ENCODE assay signal across 8 cellular contexts in genomic region chr15:73564255-73564654, GRCh38.
DNase-seq lines count a peak whose midpoint lies in the region; ATAC-seq and TF ChIP-seq lines count a peak whose summit lies in the region.

No MANE protein-coding gene starts in this region.

- no peaks in the 10 kb centered on the region for H3K27me3 Mint-ChIP-seq in T-cell

- peaks cover 3% of the 10 kb centered on the region; the same call in 1 of the 2 replicates for H3K79me2 ChIP-seq in SK-N-SH (ENCODE audit: insufficient read depth)
- H3K79me2 ChIP-seq in fibroblast of lung (ENCODE audit: control insufficient read depth, insufficient read depth, low read length): no peaks in the 10 kb centered on the region

- peak; percentile 10 for TF ChIP-seq CTCF in cardiac muscle cell (IDR thresholded peaks at IDR 0.05; ENCODE audit: low read depth, low read length)
- TF ChIP-seq CTCF in right atrium auricular region (IDR thresholded peaks at IDR 0.05): no peak
- peak; percentile 38; the same call in 1 of the 2 replicates for TF ChIP-seq CTCF in SK-N-SH (IDR thresholded peaks at IDR 0.05)
- TF ChIP-seq CTCF in fibroblast of lung (conservative IDR thresholded peaks at IDR 0.05 in 1 of 2, IDR thresholded peaks at IDR 0.05 in 1 of 2; ENCODE audit: low read depth in 1 of 2, low read length in 2 of 2): peak; percentile 13 to 16
- TF ChIP-seq CTCF in spleen (IDR thresholded peaks at IDR 0.05 in 8 of 11, conservative IDR thresholded peaks at IDR 0.05 in 3 of 11): no peak

- H4K20me1 ChIP-seq in SK-N-SH (ENCODE audit: insufficient read depth) (peaks cover 18% of the 10 kb centered on the region), fibroblast of lung (ENCODE audit: control insufficient read depth, extremely low read depth, insufficient read depth, low read length) (no peaks in the 10 kb centered on the region)

- no peaks in the 10 kb centered on the region for H3K27me3 ChIP-seq in cardiac muscle cell
- H3K27me3 ChIP-seq in right atrium auricular region: no peaks in the 10 kb centered on the region
- H3K27me3 ChIP-seq in SK-N-SH (ENCODE audit: insufficient read depth): no peaks in the 10 kb centered on the region
- H3K27me3 ChIP-seq in fibroblast of lung (ENCODE audit: control insufficient read depth, insufficient read depth, low read length): no peaks in the 10 kb centered on the region
- H3K27me3 ChIP-seq in spleen (replicated peaks in 1 of 7): no peaks in the 10 kb centered on the region

- no peaks in the 10 kb centered on the region for H3K9me2 ChIP-seq in SK-N-SH

- CTCF ChIA-PET in SK-N-SH (lab: Yijun Ruan, JAX) (interaction anchor here (1.5 to 6.8 kb wide), 3 partner anchors 70 to 141 kb away, joined by 10 to 145 read pairs (median 96); partner anchors contain the start of gene NPTN), T-cell (lab: Charles Lee) (no interaction called here)

- H3K27ac ChIP-seq in cardiac muscle cell (peak overlapping the region; percentile 59), right atrium auricular region (no peak overlapping the region), SK-N-SH (ENCODE audit: low read depth in 2 of 2, low read length in 1 of 2) (no peak overlapping the region), fibroblast of lung (ENCODE audit: insufficient read depth, low read length) (no peak overlapping the region), spleen (peak overlapping the region in 1 of 8 donors; percentile 10)

- WGBS in SK-N-SH (ENCODE audit: low lambda C conversion rate): 62% methylated on average over 6 of the region's 6 CpGs
- 40 to 45% (median 42%) methylated on average over 6 of the region's 6 CpGs for WGBS in spleen, 5 donors

- TF ChIP-seq POLR2A in spleen (IDR thresholded peaks at IDR 0.05): no peak

- H3F3A ChIP-seq in SK-N-SH (replicated peaks; ENCODE audit: insufficient read depth): peaks cover 3% of the 10 kb centered on the region

- H3K9me3 ChIP-seq in cardiac muscle cell (ENCODE audit: low read depth) (no peaks in the 10 kb centered on the region), right atrium auricular region (no peaks in the 10 kb centered on the region), SK-N-SH (no peaks in the 10 kb centered on the region), fibroblast of lung (ENCODE audit: control insufficient read depth, insufficient read depth, low read depth, low read length) (no peaks in the 10 kb centered on the region), spleen (no peaks in the 10 kb centered on the region)

- no peak overlapping the region for H3K4me2 ChIP-seq in SK-N-SH
- H3K4me2 ChIP-seq in fibroblast of lung (ENCODE audit: extremely low read depth, insufficient read depth, low read length): no peak overlapping the region

- H2AFZ ChIP-seq in SK-N-SH (ENCODE audit: low read depth) (no peak overlapping the region), fibroblast of lung (ENCODE audit: low read length) (no peak overlapping the region)

- H3K4me1 ChIP-seq in cardiac muscle cell (ENCODE audit: low read depth) (no peaks in the 10 kb centered on the region), right atrium auricular region (peaks cover 0 to 12% of the 10 kb centered on the region in 2 donors), SK-N-SH (ENCODE audit: control insufficient read depth in 1 of 2, insufficient read depth in 2 of 2, low read depth in 1 of 2, low read length in 1 of 2) (peaks cover 0 to 4% of the 10 kb centered on the region in 2 experiments; a peak in 2 of 4 replicates), fibroblast of lung (ENCODE audit: control insufficient read depth, extremely low read depth, insufficient read depth, low read length) (no peaks in the 10 kb centered on the region), spleen (peaks cover 0 to 24% (median 3%) of the 10 kb centered on the region in 6 donors)

- intact Hi-C loops in spleen (cut with DNase I; ENCODE audit: low total_unique reads): loop anchor here (5.0 kb wide), 1 partner anchor 73 kb away; no protein-coding TSS in a partner anchor

- no peak for TF ChIP-seq EP300 in SK-N-SH (IDR thresholded peaks at IDR 0.05; ENCODE audit: borderline replicate concordance in 1 of 2, low read depth in 1 of 2, low read length in 1 of 2)

- ATAC-seq in T-cell (replicated peaks in 1 of 4) (no peak), GM18868 (IDR thresholded peaks at IDR 0.05; ENCODE audit: unreplicated experiment) (no peak)

- H3K9ac ChIP-seq in SK-N-SH (no peak overlapping the region), fibroblast of lung (ENCODE audit: insufficient read depth, low read length) (no peak overlapping the region)

- peaks cover 68% of the 10 kb centered on the region for H3K36me3 Mint-ChIP-seq in T-cell

- POLR2A ChIA-PET in SK-N-SH (lab: Yijun Ruan, JAX): no interaction called here
- POLR2A ChIA-PET in T-cell (lab: Charles Lee): no interaction called here

- H3K4me1 Mint-ChIP-seq in T-cell: no peaks in the 10 kb centered on the region

- no peak for TF ChIP-seq RAD21 in SK-N-SH (IDR thresholded peaks at IDR 0.05; ENCODE audit: low read length)

- no peaks in the 10 kb centered on the region for H3K9me3 Mint-ChIP-seq in T-cell

- DNase-seq in cardiac muscle cell (ENCODE audit: low read depth in 1 of 2, low spot score in 1 of 2) (peak in 1 of 2 donors; percentile 58), right atrium auricular region (ENCODE audit: low spot score) (no peak), SK-N-SH (no peak), fibroblast of lung (ENCODE audit: low read depth in 2 of 2) (peak; percentile 22 to 70), superior temporal gyrus (ENCODE audit: extremely low spot score) (peak; percentile 43), spleen (no peak), T-cell (no peak)

- H3K4me3 ChIP-seq in cardiac muscle cell (no peak overlapping the region), right atrium auricular region (no peak overlapping the region), SK-N-SH (ENCODE audit: low read depth in 2 of 2, low read length in 1 of 2) (no peak overlapping the region), fibroblast of lung (replicated peaks in 1 of 4; ENCODE audit: control extremely low read depth in 1 of 4, insufficient read depth in 1 of 4, low read depth in 3 of 4, low read length in 4 of 4) (no peak overlapping the region), spleen (no peak overlapping the region)

- no peak overlapping the region for H3K4me3 Mint-ChIP-seq in T-cell

- peak overlapping the region in 1 of 2 donors; percentile 58 for H3K27ac Mint-ChIP-seq in T-cell

- H3K36me3 ChIP-seq in cardiac muscle cell (peaks cover 51% of the 10 kb centered on the region), right atrium auricular region (peaks cover 68% of the 10 kb centered on the region), SK-N-SH (replicated peaks in 1 of 2; ENCODE audit: control insufficient read depth in 1 of 2, insufficient read depth in 2 of 2, low read length in 1 of 2) (peaks cover 45 to 70% of the 10 kb centered on the region in 2 experiments), fibroblast of lung (ENCODE audit: control insufficient read depth, insufficient read depth, low read length) (peaks cover 2% of the 10 kb centered on the region), spleen (peaks cover 0 to 97% (median 69%) of the 10 kb centered on the region in 6 donors)

TF ChIP-seq in SK-N-SH, 30 proteins besides CTCF, POLR2A, EP300 and RAD21:
- TF ChIP-seq JUND (IDR thresholded peaks at IDR 0.05) (peak; percentile 27; the same call in 1 of the 2 replicates), TEAD4 (IDR thresholded peaks at IDR 0.05; ENCODE audit: borderline replicate concordance, insufficient read depth) (no peak), IRF3 (IDR thresholded peaks at IDR 0.05; ENCODE audit: low read depth, low read length) (no peak), GATA2 (CRISPR knock-in tag; IDR thresholded peaks at IDR 0.05) (no peak), FOSL2 (IDR thresholded peaks at IDR 0.05; ENCODE audit: borderline replicate concordance, low read depth) (peak; percentile 49; the same call in 1 of the 2 replicates), NFIC (IDR thresholded peaks at IDR 0.05; ENCODE audit: borderline replicate concordance) (no peak), TCF12 (IDR thresholded peaks at IDR 0.05) (peak; percentile 10; the same call in 1 of the 2 replicates), NRF1 (IDR thresholded peaks at IDR 0.05; ENCODE audit: low read depth, low read length) (no peak), SIN3A (IDR thresholded peaks at IDR 0.05; ENCODE audit: borderline replicate concordance, low read depth, low read length) (peak; percentile 36; the same call in 1 of the 2 replicates), MAX (IDR thresholded peaks at IDR 0.05; ENCODE audit: low read depth) (peak; percentile 43; the same call in 1 of the 2 replicates), POLR2AphosphoS5 (IDR thresholded peaks at IDR 0.05; ENCODE audit: low read depth, low read length) (no peak)

Comparison
In these comparisons a context has a peak if more than half of its experiments do, and no peak if none do; other contexts are left out.
1. CTCF ChIP-seq: peak in cardiac muscle cell (single experiment), SK-N-SH (single experiment) and fibroblast of lung (2 of 2); none in right atrium auricular region (0 of 2) and spleen (0 of 11).
2. DNase-seq: peak in fibroblast of lung (2 of 2) and superior temporal gyrus (single experiment); none in right atrium auricular region (single experiment), SK-N-SH (single experiment), spleen (single experiment) and T-cell (0 of 34).